In genomic region chr5:16808936-16809815, GRCh38 we compare ENCODE assay signal across 2 cellular contexts.
TF ChIP-seq lines count a peak whose summit lies in the region.

No MANE protein-coding gene starts in this region.

TF ChIP-seq in HCT116, 20 proteins besides CTCF, POLR2A, EP300 and RAD21:
- no peak for TF ChIP-seq REST (IDR thresholded peaks at IDR 0.05; ENCODE audit: low read depth)

TF ChIP-seq in SK-N-SH treated with all-trans-retinoic acid at 6 μM for 48 hours, 23 proteins besides CTCF, POLR2A, EP300 and RAD21 (continued from another document):
- TF ChIP-seq POU6F1 (CRISPR knock-in tag; IDR thresholded peaks at IDR 0.05; ENCODE audit: borderline replicate concordance, low read depth) (no peak), CSRNP3 (CRISPR knock-in tag; IDR thresholded peaks at IDR 0.05) (no peak), PPARA (CRISPR knock-in tag; IDR thresholded peaks at IDR 0.05; ENCODE audit: borderline replicate concordance) (no peak), CREB5 (CRISPR knock-in tag; IDR thresholded peaks at IDR 0.05; ENCODE audit: low read depth) (no peak), TSHZ2 (CRISPR knock-in tag; IDR thresholded peaks at IDR 0.05) (no peak), ZC3H10 (CRISPR knock-in tag; IDR thresholded peaks at IDR 0.05) (no peak), TOX (CRISPR knock-in tag; IDR thresholded peaks at IDR 0.05; ENCODE audit: borderline replicate concordance) (no peak), ZNF70 (CRISPR knock-in tag; IDR thresholded peaks at IDR 0.05) (no peak), ISL1 (CRISPR knock-in tag; IDR thresholded peaks at IDR 0.05) (no peak), CSDC2 (CRISPR knock-in tag; IDR thresholded peaks at IDR 0.05) (no peak), PATZ1 (CRISPR knock-in tag; IDR thresholded peaks at IDR 0.05; ENCODE audit: borderline replicate concordance) (no peak), OSR1 (CRISPR knock-in tag; IDR thresholded peaks at IDR 0.05) (no peak), ZFP3 (CRISPR knock-in tag; IDR thresholded peaks at IDR 0.05) (no peak), GLIS3 (CRISPR knock-in tag; IDR thresholded peaks at IDR 0.05) (no peak), SNAI2 (CRISPR knock-in tag; IDR thresholded peaks at IDR 0.05) (no peak), RARB (CRISPR knock-in tag; IDR thresholded peaks at IDR 0.05) (no peak)
